ENCODE assay signal across 8 cellular contexts in genomic region chr5:71475788-71476384, GRCh38. TPM values are rescaled to one million over a fixed set of nuclear protein-coding genes. Genes with fewer than 3 reads are reported as not detected.
DNase-seq lines count a peak whose midpoint lies in the region; ATAC-seq, FAIRE-seq and TF ChIP-seq lines count a peak whose summit lies in the region.

No MANE protein-coding gene starts in this region.

- H4K20me1 ChIP-seq in PC-3 (ENCODE audit: low read length), result no peaks in the 10 kb centered on the region

- no peak for DNase-seq in BE2C
- peak; percentile 28 for DNase-seq in GM12892 (ENCODE audit: insufficient read length)
- DNase-seq in PC-3, result peak; percentile 37
- DNase-seq in fibroblast of mammary gland (ENCODE audit: low read depth), result peak; percentile 26
- DNase-seq in stimulated activated effector memory CD8-positive, alpha-beta T cell treated with anti-CD3 and anti-CD28 coated beads, Interleukin-12 subunit alpha, Interleukin-12 subunit beta, amount 100 ng/mL, for 72 hours (ENCODE audit: low spot score in 2 of 2), result no peak
- no peak for DNase-seq in lower leg skin (ENCODE audit: low spot score in 2 of 2)
- DNase-seq in activated CD4-positive, alpha-beta T cell treated with anti-CD3 and anti-CD28 coated beads, Interleukin-2, amount 50 U/mL, for 1 hour, result no peak

- CTCF ChIA-PET in PC-3 (lab: Charles Lee), result no interaction called here

- H3K9me3 ChIP-seq in BE2C, result no peaks in the 10 kb centered on the region
- no peaks in the 10 kb centered on the region for H3K9me3 ChIP-seq in PC-3 (ENCODE audit: low read length)

- peak; percentile 89 for TF ChIP-seq CTCF in BE2C (IDR thresholded peaks at IDR 0.05; ENCODE audit: low read depth, low read length)
- TF ChIP-seq CTCF in PC-3 (conservative IDR thresholded peaks at IDR 0.05; ENCODE audit: low read depth, low read length), result peak; percentile 69
- peak; percentile 79 for TF ChIP-seq CTCF in fibroblast of mammary gland (conservative IDR thresholded peaks at IDR 0.05; ENCODE audit: control insufficient read depth, insufficient read depth, low read depth, low read length)
- no peak for TF ChIP-seq CTCF in lower leg skin (IDR thresholded peaks at IDR 0.05)

- no TSS peak for BruUV-seq in PC-3 (replicated peaks; lab: Mats Ljungman, UMichigan)

- no peak overlapping the region for H3K4me3 Mint-ChIP-seq in stimulated activated effector memory CD8-positive, alpha-beta T cell treated with anti-CD3 and anti-CD28 coated beads, Interleukin-12 subunit alpha, Interleukin-12 subunit beta, amount 100 ng/mL, for 72 hours

- H3K36me3 ChIP-seq in BE2C (peaks cover 29% of the 10 kb centered on the region), PC-3 (ENCODE audit: low read depth, low read length) (peaks cover 16% of the 10 kb centered on the region)

- H3K4me1 Mint-ChIP-seq in stimulated activated effector memory CD8-positive, alpha-beta T cell treated with anti-CD3 and anti-CD28 coated beads, Interleukin-12 subunit alpha, Interleukin-12 subunit beta, amount 100 ng/mL, for 72 hours, result no peaks in the 10 kb centered on the region

- H3K4me1 ChIP-seq in BE2C (no peaks in the 10 kb centered on the region), PC-3 (ENCODE audit: insufficient read depth, low read length) (peaks cover 5% of the 10 kb centered on the region; the same call in 1 of the 2 replicates)

- intact Hi-C loops in PC-3 (cut with micrococcal nuclease), result loop anchor here (5.0 kb wide), 1 partner anchor 281 kb away; no protein-coding TSS in a partner anchor
- intact Hi-C loops in lower leg skin (cut with DNase I; ENCODE audit: low total_unique reads), result no loop called here

- peaks cover 100% of the 10 kb centered on the region for H3K36me3 Mint-ChIP-seq in stimulated activated effector memory CD8-positive, alpha-beta T cell treated with anti-CD3 and anti-CD28 coated beads, Interleukin-12 subunit alpha, Interleukin-12 subunit beta, amount 100 ng/mL, for 72 hours

- WGBS in lower leg skin, 2 donors, result 72 to 74% methylated on average over 3 of the region's 3 CpGs

- POLR2A ChIA-PET in PC-3 (lab: Charles Lee; ENCODE audit: unreplicated experiment), result no interaction called here

- ATAC-seq in PC-3, result peak; percentile 73
- peak; percentile 60 for ATAC-seq in stimulated activated effector memory CD8-positive, alpha-beta T cell treated with anti-CD3 and anti-CD28 coated beads, Interleukin-12 subunit alpha, Interleukin-12 subunit beta, amount 100 ng/mL, for 72 hours
- no peak for ATAC-seq in GM21423 (IDR thresholded peaks at IDR 0.05; ENCODE audit: unreplicated experiment)

- H2AFZ ChIP-seq in PC-3 (ENCODE audit: low read length), result no peak overlapping the region

- FAIRE-seq in GM12892 (lab: Jason Lieb, UNC), result peak; percentile 40

- H3K9me3 Mint-ChIP-seq in stimulated activated effector memory CD8-positive, alpha-beta T cell treated with anti-CD3 and anti-CD28 coated beads, Interleukin-12 subunit alpha, Interleukin-12 subunit beta, amount 100 ng/mL, for 72 hours, result no peaks in the 10 kb centered on the region

- TF ChIP-seq POLR2A in GM12892 (IDR thresholded peaks at IDR 0.05; ENCODE audit: low read depth, low read length), result no peak
- no peak for TF ChIP-seq POLR2A in lower leg skin (IDR thresholded peaks at IDR 0.05)

- no peak overlapping the region for H3K9ac ChIP-seq in PC-3 (ENCODE audit: low read length)

- H3K27me3 ChIP-seq in BE2C, result no peaks in the 10 kb centered on the region
- H3K27me3 ChIP-seq in PC-3 (ENCODE audit: low read length), result no peaks in the 10 kb centered on the region

- no peaks in the 10 kb centered on the region for H3F3A ChIP-seq in PC-3 (ENCODE audit: low read length, unreplicated experiment)

- H3K9me2 ChIP-seq in PC-3 (replicated peaks; ENCODE audit: low read length), result no peaks in the 10 kb centered on the region

- no peak overlapping the region for H3K4me2 ChIP-seq in PC-3 (ENCODE audit: low read length)

- H3K4me3 ChIP-seq in BE2C (ENCODE audit: low read depth, low read length) (no peak overlapping the region), PC-3 (ENCODE audit: low read length) (no peak overlapping the region), fibroblast of mammary gland (ENCODE audit: control insufficient read depth, low read depth, low read length) (no peak overlapping the region), lower leg skin (ENCODE audit: low read depth, poor library complexity, severe bottlenecking) (no peak overlapping the region)

- no peak overlapping the region for H3K27ac Mint-ChIP-seq in stimulated activated effector memory CD8-positive, alpha-beta T cell treated with anti-CD3 and anti-CD28 coated beads, Interleukin-12 subunit alpha, Interleukin-12 subunit beta, amount 100 ng/mL, for 72 hours

- H3K79me2 ChIP-seq in PC-3 (ENCODE audit: low read length), result no peaks in the 10 kb centered on the region

- H3K27ac ChIP-seq in PC-3 (ENCODE audit: low read length), result no peak overlapping the region

RNA-seq across cellular contexts. Expression of gene BDP1, which starts 20.4 kb away (rescaled TPM):
- 12.0 TPM for polyA plus RNA-seq in BE2C (2012; ENCODE audit: insufficient read depth, insufficient read length, low read depth)
- 15.1 TPM for polyA plus RNA-seq in GM12892 (2012; ENCODE audit: missing spikeins)
- total RNA-seq in PC-3 (2014; rRNA removed) (17.9 and 18.4 TPM in 2 replicates), lower leg skin (10 to 100 TPM; 21.7 to 31.2 (median 25.0) TPM)

Comparison
In these comparisons a context has a peak if more than half of its experiments do, and no peak if none do; other contexts are left out.
1. DNase-seq: peak in GM12892 (single experiment), PC-3 (single experiment) and fibroblast of mammary gland (single experiment); none in BE2C (single experiment), stimulated activated effector memory CD8-positive, alpha-beta T cell treated with anti-CD3 and anti-CD28 coated beads, Interleukin-12 subunit alpha, Interleukin-12 subunit beta, amount 100 ng/mL, for 72 hours (0 of 2), lower leg skin (0 of 2) and activated CD4-positive, alpha-beta T cell treated with anti-CD3 and anti-CD28 coated beads, Interleukin-2, amount 50 U/mL, for 1 hour (single experiment).
2. CTCF ChIP-seq: peak in BE2C (single experiment), PC-3 (single experiment) and fibroblast of mammary gland (single experiment); none in lower leg skin (0 of 3).